In the genomic region with DNA sequence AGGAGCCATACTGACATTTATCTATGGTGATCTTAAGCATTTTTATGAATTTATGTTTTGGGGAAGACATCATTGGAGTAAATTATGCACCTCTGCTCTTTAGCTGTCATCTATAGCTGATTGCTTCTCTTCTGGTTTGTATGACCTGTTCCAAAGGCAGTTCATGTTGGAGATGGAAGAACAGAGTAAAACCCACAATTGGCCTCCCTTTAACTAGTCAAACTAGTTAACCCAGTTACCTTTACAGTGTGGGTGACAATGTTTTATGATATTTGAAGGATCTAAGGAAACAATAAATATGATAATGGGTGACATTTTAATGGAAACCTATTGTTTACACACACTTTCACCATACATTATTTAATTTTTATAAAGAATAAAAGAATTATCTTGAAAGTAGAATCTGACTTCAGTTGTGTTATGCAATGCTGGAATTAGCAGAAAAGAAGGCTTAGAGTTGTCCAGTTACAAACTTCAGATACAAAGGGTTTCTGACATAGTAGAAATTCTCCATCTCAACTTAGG, we compare ENCODE assay signal across 22 cellular contexts.
DNase-seq lines count a peak whose midpoint lies in the region; ATAC-seq and TF ChIP-seq lines count a peak whose summit lies in the region.
"Had no signal": no experiment of that assay in that cellular context is flagged by ENCODE, and none has a peak within 500 bp of the region (broad histone marks: within the 10 kb centered on the region; RNA-seq: fewer than 3 reads in every experiment).

No MANE protein-coding gene starts in this region.

- DNase-seq in stimulated activated naive CD8-positive, alpha-beta T cell treated with anti-CD3 and anti-CD28 coated beads, Interleukin-15, Interleukin-2, amounts not matched to agents 100 U/mL and 50 U/mL, for 24 hours = no peak
- no peak for DNase-seq in activated T-helper 1 cell treated with anti-CD3 and anti-CD28 coated beads, Interleukin-12 subunit alpha, Interleukin-12 subunit beta, Interleukin-2, Interleukin-4 antibody, amounts not matched to agents 30 ng/mL and 10 ng/mL and 1 ng/mL, durations not matched to agents 14 hours and 24 hours and 36 hours (ENCODE audit: low spot score)
- DNase-seq in naive thymus-derived CD4-positive, alpha-beta T cell = no peak
- no peak for DNase-seq in NCI-H2171 treated with DMSO at 0.1 percent for 48 hours (lab: John Stamatoyannopoulos, UW)
- no peak for DNase-seq in foreskin keratinocyte
- no peak for DNase-seq in effector memory CD8-positive, alpha-beta T cell
- DNase-seq: activated CD4-positive, alpha-beta T cell treated with anti-CD3 and anti-CD28 coated beads for 36 hours; activated CD8-positive, alpha-beta memory T cell treated with anti-CD3 and anti-CD28 coated beads, Interleukin-2, amount 50 U/mL, for 48 hours; activated effector memory CD4-positive, alpha-beta T cell treated with anti-CD3 and anti-CD28 coated beads, Interleukin-2, amount 50 U/mL, for 16 hours; aorta; CD8-positive, alpha-beta memory T cell; DND-41; esophagus squamous epithelium; left lung; MG63; NCI-H1417 treated with DMSO at 0.1 percent for 48 hours; NCI-H524 treated with DMSO at 0.1 percent for 48 hours; stimulated activated CD8-positive, alpha-beta memory T cell treated with anti-CD3 and anti-CD28 coated beads, Interleukin-4, amount 100 ng/mL, for 48 hours had no signal

- H3K9me3 ChIP-seq in naive thymus-derived CD4-positive, alpha-beta T cell (ENCODE audit: control insufficient read depth in 2 of 3, low read length in 3 of 3) = peaks cover 0 to 5% (median 4%) of the 10 kb centered on the region in 3 experiments
- H3K9me3 ChIP-seq: esophagus squamous epithelium, neutrophil had no signal

- peak overlapping the region; percentile 69 for H3K27ac ChIP-seq in naive thymus-derived CD4-positive, alpha-beta T cell (ENCODE audit: low read depth, low read length)
- no peak overlapping the region for H3K27ac ChIP-seq in foreskin keratinocyte
- H3K27ac ChIP-seq: left lung, neutrophil, right atrium auricular region had no signal

- H3K36me3 ChIP-seq in naive thymus-derived CD4-positive, alpha-beta T cell (ENCODE audit: control insufficient read depth in 2 of 3, insufficient read depth in 3 of 3, low read length in 3 of 3) = no peaks in the 10 kb centered on the region
- H3K36me3 ChIP-seq: esophagus squamous epithelium, left lung, MG63, neutrophil, right atrium auricular region had no signal

- CTCF ChIA-PET in naive thymus-derived CD4-positive, alpha-beta T cell (lab: Charles Lee) = interaction anchor here (2.1 to 2.8 kb wide), 2 partner anchors 34 to 113 kb away, joined by 8 to 11 read pairs; no protein-coding TSS in a partner anchor

- H3K27ac Mint-ChIP-seq in stimulated activated naive CD8-positive, alpha-beta T cell treated with anti-CD3 and anti-CD28 coated beads, Interleukin-15, Interleukin-2, amounts not matched to agents 100 ng/mL and 50 ng/mL, for 24 hours = peak overlapping the region; percentile 29
- H3K27ac Mint-ChIP-seq in activated T-helper 1 cell treated with anti-CD3 and anti-CD28 coated beads, Interleukin-12 subunit alpha, Interleukin-12 subunit beta, Interleukin-2, Interleukin-4 antibody, amounts not matched to agents 30 ng/mL and 10 ng/mL and 1 ng/mL, durations not matched to agents 14 hours and 24 hours and 36 hours = peak overlapping the region; percentile 50
- peak overlapping the region; percentile 88 to 99 (median 93) for H3K27ac Mint-ChIP-seq in naive thymus-derived CD4-positive, alpha-beta T cell
- H3K27ac Mint-ChIP-seq in effector memory CD8-positive, alpha-beta T cell = no peak overlapping the region

- peaks cover 31% of the 10 kb centered on the region for H3K4me1 Mint-ChIP-seq in stimulated activated naive CD8-positive, alpha-beta T cell treated with anti-CD3 and anti-CD28 coated beads, Interleukin-15, Interleukin-2, amounts not matched to agents 100 ng/mL and 50 ng/mL, for 24 hours (ENCODE audit: low read depth)
- peaks cover 41% of the 10 kb centered on the region for H3K4me1 Mint-ChIP-seq in activated T-helper 1 cell treated with anti-CD3 and anti-CD28 coated beads, Interleukin-12 subunit alpha, Interleukin-12 subunit beta, Interleukin-2, Interleukin-4 antibody, amounts not matched to agents 30 ng/mL and 10 ng/mL and 1 ng/mL, durations not matched to agents 14 hours and 24 hours and 36 hours (ENCODE audit: low read depth)
- H3K4me1 Mint-ChIP-seq in naive thymus-derived CD4-positive, alpha-beta T cell = peaks cover 9 to 64% (median 48%) of the 10 kb centered on the region in 7 donors
- peaks cover 0 to 7% of the 10 kb centered on the region in 2 donors for H3K4me1 Mint-ChIP-seq in effector memory CD8-positive, alpha-beta T cell (ENCODE audit: low read depth in 2 of 2)

- no peaks in the 10 kb centered on the region for H3K27me3 ChIP-seq in naive thymus-derived CD4-positive, alpha-beta T cell (ENCODE audit: control insufficient read depth in 2 of 2, insufficient read depth in 2 of 2, low read length in 2 of 2)
- H3K27me3 ChIP-seq in foreskin keratinocyte = no peaks in the 10 kb centered on the region
- H3K27me3 ChIP-seq: esophagus squamous epithelium, left lung, MG63, neutrophil, right atrium auricular region had no signal

- H3K9me3 Mint-ChIP-seq in stimulated activated naive CD8-positive, alpha-beta T cell treated with anti-CD3 and anti-CD28 coated beads, Interleukin-15, Interleukin-2, amounts not matched to agents 100 ng/mL and 50 ng/mL, for 24 hours = peaks cover 4% of the 10 kb centered on the region
- peaks cover 38% of the 10 kb centered on the region for H3K9me3 Mint-ChIP-seq in activated T-helper 1 cell treated with anti-CD3 and anti-CD28 coated beads, Interleukin-12 subunit alpha, Interleukin-12 subunit beta, Interleukin-2, Interleukin-4 antibody, amounts not matched to agents 30 ng/mL and 10 ng/mL and 1 ng/mL, durations not matched to agents 14 hours and 24 hours and 36 hours
- peaks cover 0 to 28% (median 5%) of the 10 kb centered on the region in 11 donors for H3K9me3 Mint-ChIP-seq in naive thymus-derived CD4-positive, alpha-beta T cell
- no peaks in the 10 kb centered on the region for H3K9me3 Mint-ChIP-seq in effector memory CD8-positive, alpha-beta T cell

- intact Hi-C loops in activated T-helper 1 cell treated with anti-CD3 and anti-CD28 coated beads, Interleukin-12 subunit alpha, Interleukin-12 subunit beta, Interleukin-2, Interleukin-4 antibody, amounts not matched to agents 30 ng/mL and 10 ng/mL and 1 ng/mL, durations not matched to agents 14 hours and 24 hours and 36 hours (cut with micrococcal nuclease) = loop anchor here (5.0 kb wide), 2 partner anchors 190 to 260 kb away; no protein-coding TSS in a partner anchor
- intact Hi-C loops in naive thymus-derived CD4-positive, alpha-beta T cell (cut with micrococcal nuclease) = loop anchor here (5.0 to 10.0 kb wide), 6 partner anchors 35 to 300 kb away; no protein-coding TSS in a partner anchor

- TF ChIP-seq CTCF in foreskin keratinocyte (conservative IDR thresholded peaks at IDR 0.05) = no peak

- no peaks in the 10 kb centered on the region for H3K27me3 Mint-ChIP-seq in stimulated activated naive CD8-positive, alpha-beta T cell treated with anti-CD3 and anti-CD28 coated beads, Interleukin-15, Interleukin-2, amounts not matched to agents 100 ng/mL and 50 ng/mL, for 24 hours
- no peaks in the 10 kb centered on the region for H3K27me3 Mint-ChIP-seq in activated T-helper 1 cell treated with anti-CD3 and anti-CD28 coated beads, Interleukin-12 subunit alpha, Interleukin-12 subunit beta, Interleukin-2, Interleukin-4 antibody, amounts not matched to agents 30 ng/mL and 10 ng/mL and 1 ng/mL, durations not matched to agents 14 hours and 24 hours and 36 hours (ENCODE audit: insufficient read depth)
- H3K27me3 Mint-ChIP-seq in naive thymus-derived CD4-positive, alpha-beta T cell = no peaks in the 10 kb centered on the region
- H3K27me3 Mint-ChIP-seq in effector memory CD8-positive, alpha-beta T cell = no peaks in the 10 kb centered on the region
- H3K27me3 Mint-ChIP-seq: activated CD4-positive, alpha-beta T cell treated with anti-CD3 and anti-CD28 coated beads for 36 hours; CD8-positive, alpha-beta memory T cell had no signal

- no peak overlapping the region for H3K4me3 Mint-ChIP-seq in stimulated activated naive CD8-positive, alpha-beta T cell treated with anti-CD3 and anti-CD28 coated beads, Interleukin-15, Interleukin-2, amounts not matched to agents 100 ng/mL and 50 ng/mL, for 24 hours
- H3K4me3 Mint-ChIP-seq in activated T-helper 1 cell treated with anti-CD3 and anti-CD28 coated beads, Interleukin-12 subunit alpha, Interleukin-12 subunit beta, Interleukin-2, Interleukin-4 antibody, amounts not matched to agents 30 ng/mL and 10 ng/mL and 1 ng/mL, durations not matched to agents 14 hours and 24 hours and 36 hours = no peak overlapping the region
- peak overlapping the region in 3 of 10 donors; percentile 34 to 69 (median 63) for H3K4me3 Mint-ChIP-seq in naive thymus-derived CD4-positive, alpha-beta T cell
- no peak overlapping the region for H3K4me3 Mint-ChIP-seq in effector memory CD8-positive, alpha-beta T cell
- H3K4me3 Mint-ChIP-seq: activated CD4-positive, alpha-beta T cell treated with anti-CD3 and anti-CD28 coated beads for 36 hours; CD8-positive, alpha-beta memory T cell had no signal

- POLR2A ChIA-PET in naive thymus-derived CD4-positive, alpha-beta T cell (lab: Charles Lee) = interaction anchor here (0.8 to 3.1 kb wide), 4 partner anchors 21 to 204 kb away, joined by 3 to 25 read pairs (median 3); no protein-coding TSS in a partner anchor

- H3K4me1 ChIP-seq in naive thymus-derived CD4-positive, alpha-beta T cell (ENCODE audit: control insufficient read depth in 2 of 2, insufficient read depth in 2 of 2, low read length in 2 of 2) = peaks cover 0 to 29% of the 10 kb centered on the region in 2 donors
- no peaks in the 10 kb centered on the region for H3K4me1 ChIP-seq in foreskin keratinocyte
- H3K4me1 ChIP-seq: left lung, right atrium auricular region had no signal

- no peak overlapping the region for H3K4me3 ChIP-seq in naive thymus-derived CD4-positive, alpha-beta T cell (ENCODE audit: low read length)
- H3K4me3 ChIP-seq: esophagus squamous epithelium, left lung, MG63, right atrium auricular region had no signal

- ATAC-seq in stimulated activated naive CD8-positive, alpha-beta T cell treated with anti-CD3 and anti-CD28 coated beads, Interleukin-15, Interleukin-2, amounts not matched to agents 100 U/mL and 50 U/mL, for 24 hours = no peak
- no peak for ATAC-seq in naive thymus-derived CD4-positive, alpha-beta T cell
- ATAC-seq in foreskin keratinocyte = no peak
- no peak for ATAC-seq in GM21447 (IDR thresholded peaks at IDR 0.05; ENCODE audit: unreplicated experiment)
- ATAC-seq in effector memory CD8-positive, alpha-beta T cell (replicated peaks) = no peak
- ATAC-seq: activated CD4-positive, alpha-beta T cell treated with anti-CD3 and anti-CD28 coated beads for 36 hours; left lung had no signal

- H3K36me3 Mint-ChIP-seq in stimulated activated naive CD8-positive, alpha-beta T cell treated with anti-CD3 and anti-CD28 coated beads, Interleukin-15, Interleukin-2, amounts not matched to agents 100 ng/mL and 50 ng/mL, for 24 hours (ENCODE audit: low read depth) = no peaks in the 10 kb centered on the region
- H3K36me3 Mint-ChIP-seq in activated T-helper 1 cell treated with anti-CD3 and anti-CD28 coated beads, Interleukin-12 subunit alpha, Interleukin-12 subunit beta, Interleukin-2, Interleukin-4 antibody, amounts not matched to agents 30 ng/mL and 10 ng/mL and 1 ng/mL, durations not matched to agents 14 hours and 24 hours and 36 hours (ENCODE audit: low read depth) = peaks cover 25% of the 10 kb centered on the region
- peaks cover 0 to 39% (median 3%) of the 10 kb centered on the region in 5 donors for H3K36me3 Mint-ChIP-seq in naive thymus-derived CD4-positive, alpha-beta T cell
- peaks cover 3% of the 10 kb centered on the region for H3K36me3 Mint-ChIP-seq in effector memory CD8-positive, alpha-beta T cell (ENCODE audit: insufficient read depth)
- H3K36me3 Mint-ChIP-seq: CD8-positive, alpha-beta memory T cell had no signal

Comparison
In these comparisons a context has a peak if more than half of its experiments do, and no peak if none do; other contexts are left out.
1. H3K27ac Mint-ChIP-seq: peak in stimulated activated naive CD8-positive, alpha-beta T cell treated with anti-CD3 and anti-CD28 coated beads, Interleukin-15, Interleukin-2, amounts not matched to agents 100 ng/mL and 50 ng/mL, for 24 hours (single experiment), activated T-helper 1 cell treated with anti-CD3 and anti-CD28 coated beads, Interleukin-12 subunit alpha, Interleukin-12 subunit beta, Interleukin-2, Interleukin-4 antibody, amounts not matched to agents 30 ng/mL and 10 ng/mL and 1 ng/mL, durations not matched to agents 14 hours and 24 hours and 36 hours (single experiment) and naive thymus-derived CD4-positive, alpha-beta T cell (9 of 9); none in effector memory CD8-positive, alpha-beta T cell (0 of 2).